ENCODE assay signal across 1 cellular context in the genomic region with DNA sequence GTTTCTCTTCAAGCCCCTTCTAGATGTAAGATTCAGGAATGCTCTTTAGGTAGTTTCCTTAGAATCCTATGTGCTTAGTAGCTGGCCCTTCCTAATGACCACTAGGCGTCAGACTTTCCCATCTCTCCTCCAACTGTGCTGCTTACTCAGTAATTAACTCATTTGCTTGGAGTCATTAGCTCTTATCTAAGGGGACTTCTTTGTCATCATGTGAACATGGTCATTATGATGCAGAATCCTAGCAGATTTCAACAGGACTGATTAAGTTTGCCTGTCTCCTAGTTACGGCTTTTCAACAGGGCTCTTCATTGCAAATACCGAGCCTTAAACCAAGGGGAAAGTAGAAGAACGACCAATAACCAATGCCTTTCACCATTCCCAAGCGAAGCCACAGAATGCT.
TF ChIP-seq lines count a peak whose summit lies in the region.

No MANE protein-coding gene starts in this region.

TF ChIP-seq in WTC11, 78 proteins besides CTCF, POLR2A, EP300 and RAD21 (continued from another document):
- TF ChIP-seq, protein P1, sequence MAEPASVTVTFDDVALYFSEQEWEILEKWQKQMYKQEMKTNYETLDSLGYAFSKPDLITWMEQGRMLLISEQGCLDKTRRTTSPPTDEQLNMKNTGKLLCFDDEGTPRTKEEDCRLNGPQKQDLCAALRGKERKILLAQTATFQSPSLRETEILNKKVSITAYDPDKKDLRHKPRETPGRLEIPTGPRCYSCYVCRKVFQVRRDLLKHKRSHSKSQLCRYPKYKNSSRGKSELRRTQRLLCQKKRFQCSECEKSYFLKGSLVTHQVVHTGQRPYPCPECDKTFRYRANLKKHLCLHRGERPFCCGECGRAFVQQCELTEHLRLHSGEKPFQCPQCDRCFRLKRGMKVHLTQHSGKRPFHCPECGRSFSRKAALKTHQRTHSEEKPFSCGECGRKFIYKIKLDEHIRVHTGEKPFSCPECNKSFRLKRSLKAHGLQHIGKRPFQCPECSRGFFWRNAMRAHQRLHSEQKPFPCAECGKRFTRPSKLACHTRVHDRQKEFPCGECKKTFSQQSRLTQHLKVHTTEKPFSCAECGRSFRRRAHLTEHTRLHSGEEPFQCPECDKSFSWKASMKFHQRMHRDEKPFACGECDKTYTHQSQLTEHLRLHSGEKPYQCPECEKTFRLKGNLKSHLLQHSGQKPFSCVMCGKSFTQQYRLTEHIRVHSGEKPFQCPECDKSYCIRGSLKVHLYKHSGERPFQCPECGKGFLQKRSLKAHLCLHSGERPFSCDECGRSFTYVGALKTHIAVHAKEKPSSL (CRISPR knock-in tag; conservative IDR thresholded peaks at IDR 0.05): no peak
- TF ChIP-seq, protein P2, sequence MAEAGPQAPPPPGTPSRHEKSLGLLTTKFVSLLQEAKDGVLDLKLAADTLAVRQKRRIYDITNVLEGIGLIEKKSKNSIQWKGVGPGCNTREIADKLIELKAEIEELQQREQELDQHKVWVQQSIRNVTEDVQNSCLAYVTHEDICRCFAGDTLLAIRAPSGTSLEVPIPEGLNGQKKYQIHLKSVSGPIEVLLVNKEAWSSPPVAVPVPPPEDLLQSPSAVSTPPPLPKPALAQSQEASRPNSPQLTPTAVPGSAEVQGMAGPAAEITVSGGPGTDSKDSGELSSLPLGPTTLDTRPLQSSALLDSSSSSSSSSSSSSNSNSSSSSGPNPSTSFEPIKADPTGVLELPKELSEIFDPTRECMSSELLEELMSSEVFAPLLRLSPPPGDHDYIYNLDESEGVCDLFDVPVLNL (CRISPR knock-in tag; IDR thresholded peaks at IDR 0.05; ENCODE audit: borderline replicate concordance, low read depth): no peak
- no peak for TF ChIP-seq JUN (CRISPR knock-in tag; IDR thresholded peaks at IDR 0.05)
